24 cellular contexts compared by ENCODE assay signal in genomic region chr22:37588540-37589215, GRCh38. TPM values are rescaled to one million over a fixed set of nuclear protein-coding genes. Genes with fewer than 3 reads are reported as not detected.
DNase-seq lines count a peak whose midpoint lies in the region; ATAC-seq and TF ChIP-seq lines count a peak whose summit lies in the region.
"Had no signal": no experiment of that assay in that cellular context is flagged by ENCODE, and none has a peak within 500 bp of the region (broad histone marks: within the 10 kb centered on the region; RNA-seq: fewer than 3 reads in every experiment).

No MANE protein-coding gene starts in this region.

- ATAC-seq in GM21515 (IDR thresholded peaks at IDR 0.05; ENCODE audit: unreplicated experiment), result no peak
- ATAC-seq: activated CD8-positive, alpha-beta memory T cell treated with anti-CD3 and anti-CD28 coated beads, Interleukin-2, amount 10 ng/mL, durations not matched to agents 7 days and 5 days; foreskin keratinocyte; HCT116 had no signal

- H2AK5ac ChIP-seq in neuronal stem cell (ENCODE audit: low read depth, low read length), result peak overlapping the region; percentile 56

- H3K9me2 ChIP-seq in hepatocyte (replicated peaks; ENCODE audit: insufficient read depth), result no peaks in the 10 kb centered on the region

- H2AFZ ChIP-seq in hepatocyte (no peak overlapping the region), neuronal stem cell (ENCODE audit: low read length) (no peak overlapping the region)

- H4K8ac ChIP-seq in neuronal stem cell (ENCODE audit: low read depth, low read length), result no peak overlapping the region

- H3K9me3 ChIP-seq in hepatocyte (ENCODE audit: low read depth) (no peaks in the 10 kb centered on the region), neuronal stem cell (replicated peaks in 1 of 2; ENCODE audit: control insufficient read depth in 2 of 2, insufficient read depth in 1 of 2, low read depth in 1 of 2, low read length in 2 of 2) (no peaks in the 10 kb centered on the region)

- H3K4ac ChIP-seq in neuronal stem cell (ENCODE audit: low read length), result no peak overlapping the region

- no peaks in the 10 kb centered on the region for H4K20me1 ChIP-seq in hepatocyte (ENCODE audit: insufficient read depth, poor library complexity, severe bottlenecking)

- H3K14ac ChIP-seq in neuronal stem cell (ENCODE audit: low read length), result no peak overlapping the region

- H3K79me2 ChIP-seq in hepatocyte, result no peaks in the 10 kb centered on the region

- H2BK5ac ChIP-seq in neuronal stem cell (ENCODE audit: low read length), result no peak overlapping the region

- no peaks in the 10 kb centered on the region for H3K36me3 ChIP-seq in hepatocyte (replicated peaks; ENCODE audit: insufficient read depth, low read depth)
- no peaks in the 10 kb centered on the region for H3K36me3 ChIP-seq in neuronal stem cell (replicated peaks in 1 of 2; ENCODE audit: control insufficient read depth in 2 of 2, insufficient read depth in 2 of 2, low read length in 2 of 2)
- H3K36me3 ChIP-seq: cardiac muscle cell had no signal

- H2BK15ac ChIP-seq in neuronal stem cell (ENCODE audit: low read length), result no peak overlapping the region

- DNase-seq in NCI-H69 (lab: John Stamatoyannopoulos, UW) (peak; percentile 46), hepatocyte (ENCODE audit: low spot score) (peak; percentile 26), neuronal stem cell (ENCODE audit: low spot score) (no peak), KG1 (lab: John Stamatoyannopoulos, UW) (no peak)
- DNase-seq in stimulated activated CD4-positive, alpha-beta T cell treated with anti-CD3 and anti-CD28 coated beads, Interleukin-12 subunit alpha, Interleukin-12 subunit beta, amount 100 ng/mL, for 4 hours, result no peak
- DNase-seq: activated CD4-positive, alpha-beta T cell treated with anti-CD3 and anti-CD28 coated beads for 48 hours; activated CD8-positive, alpha-beta memory T cell treated with anti-CD3 and anti-CD28 coated beads, Interleukin-2, amount 10 ng/mL, durations not matched to agents 7 days and 5 days; DMS 273 treated with DMSO at 0.1 percent for 48 hours; dorsolateral prefrontal cortex; foreskin keratinocyte; GDM1; kidney glomerular epithelial cell; NCI-H1105 treated with DMSO at 0.1 percent for 48 hours; NCI-H2107; NCI-H524 treated with DMSO at 0.1 percent for 48 hours; OCI-M1; SHP77; stimulated activated CD4-positive, alpha-beta T cell treated with anti-CD3 and anti-CD28 coated beads, Interleukin-15, amount 100 ng/mL, for 24 hours; T-helper 1 cell had no signal

- H3K27ac ChIP-seq in hepatocyte, result no peak overlapping the region
- H3K27ac ChIP-seq in neuronal stem cell (replicated peaks; ENCODE audit: low read length), result no peak overlapping the region
- H3K27ac ChIP-seq: cardiac muscle cell, dorsolateral prefrontal cortex, epithelial cell of prostate, foreskin keratinocyte had no signal

- H3K4me1 ChIP-seq in hepatocyte (ENCODE audit: insufficient read depth), result no peaks in the 10 kb centered on the region
- H3K4me1 ChIP-seq in neuronal stem cell (ENCODE audit: control insufficient read depth in 2 of 2, insufficient read depth in 1 of 2, low read depth in 1 of 2, low read length in 2 of 2), result peaks cover 0 to 4% of the 10 kb centered on the region in 2 donors
- H3K4me1 ChIP-seq: foreskin keratinocyte had no signal

- TF ChIP-seq CTCF in hepatocyte (IDR thresholded peaks at IDR 0.05; ENCODE audit: poor library complexity), result no peak

- H3K79me1 ChIP-seq in neuronal stem cell (ENCODE audit: low read depth, low read length), result no peaks in the 10 kb centered on the region

- H2BK12ac ChIP-seq in neuronal stem cell (ENCODE audit: low read length), result peak overlapping the region; percentile 46

- H3K4me2 ChIP-seq in hepatocyte (no peak overlapping the region), neuronal stem cell (ENCODE audit: insufficient read depth, low read length, poor library complexity, severe bottlenecking) (no peak overlapping the region)

- no peak overlapping the region for H3K9ac ChIP-seq in neuronal stem cell (ENCODE audit: low read depth, low read length, poor library complexity)

- no peaks in the 10 kb centered on the region for H3K27me3 ChIP-seq in hepatocyte
- H3K27me3 ChIP-seq in neuronal stem cell (ENCODE audit: control insufficient read depth in 3 of 3, insufficient read depth in 3 of 3, low read depth in 1 of 3, low read length in 3 of 3), result peaks cover 0 to 19% (median 0%) of the 10 kb centered on the region in 3 experiments
- H3K27me3 ChIP-seq: cardiac muscle cell, dorsolateral prefrontal cortex had no signal

- no peak overlapping the region for H3K23ac ChIP-seq in neuronal stem cell (ENCODE audit: low read depth, low read length, poor library complexity)

- H3K4me3 ChIP-seq in hepatocyte (no peak overlapping the region), neuronal stem cell (ENCODE audit: low read length in 2 of 2) (no peak overlapping the region)
- H3K4me3 ChIP-seq: cardiac muscle cell, dorsolateral prefrontal cortex had no signal

- 65% methylated on average over 11 of the region's 11 CpGs for WGBS in hepatocyte (ENCODE audit: low lambda C conversion rate, missing lambda C conversion rate)
- WGBS in neuronal stem cell (ENCODE audit: extremely low coverage in 2 of 2, insufficient read length in 2 of 2, insufficient replicate concordance in 1 of 2), 2 donors, result no CpG with 5 or more reads among the region's 11 CpGs

- peak overlapping the region; percentile 58 for H3K18ac ChIP-seq in neuronal stem cell (ENCODE audit: low read length)

- no peak overlapping the region for H2BK120ac ChIP-seq in neuronal stem cell (ENCODE audit: low read depth, low read length)

- no peak overlapping the region for H4K91ac ChIP-seq in neuronal stem cell (ENCODE audit: low read depth, low read length, poor library complexity)

RNA-seq across cellular contexts. Expression of gene LGALS2, which starts 8.8 kb away (rescaled TPM):
- total RNA-seq in hepatocyte, result 60.1 and 80.9 TPM in 2 replicates
- polyA plus RNA-seq in hepatocyte, result 115 and 125 TPM in 2 replicates
- polyA plus RNA-seq in neuronal stem cell (2013, experiment 1 of 2), result not detected
- not detected for polyA plus RNA-seq in neuronal stem cell (2013, experiment 2 of 2)
- total RNA-seq: activated CD8-positive, alpha-beta memory T cell treated with anti-CD3 and anti-CD28 coated beads, Interleukin-2, amount 10 ng/mL, durations not matched to agents 7 days and 5 days; cardiac muscle cell; foreskin keratinocyte had no signal
- polyA plus RNA-seq: AG04450, cardiac muscle cell, foreskin keratinocyte had no signal

RNA-seq across cellular contexts. Expression of gene GGA1, which starts 20.0 kb away (rescaled TPM):
- 25.5 and 30.2 TPM in 2 replicates for total RNA-seq in hepatocyte
- polyA plus RNA-seq in hepatocyte, result 51.5 and 75.3 TPM in 2 replicates
- 32.1 TPM for polyA plus RNA-seq in neuronal stem cell (2013, experiment 1 of 2)
- polyA plus RNA-seq in neuronal stem cell (2013, experiment 2 of 2), result 31.4 TPM

RNA-seq across cellular contexts. Expression of gene CDC42EP1, which starts 28.4 kb away (rescaled TPM):
- 31.4 and 34.6 TPM in 2 replicates for total RNA-seq in hepatocyte
- 146 and 149 TPM in 2 replicates for polyA plus RNA-seq in hepatocyte
- polyA plus RNA-seq in neuronal stem cell (2013, experiment 1 of 2), result 16.9 TPM
- polyA plus RNA-seq in neuronal stem cell (2013, experiment 2 of 2), result 16.2 TPM

RNA-seq across cellular contexts. Expression of gene SH3BP1, which starts 50.8 kb away (rescaled TPM):
- 6.4 and 14.0 TPM in 2 replicates for total RNA-seq in hepatocyte
- polyA plus RNA-seq in hepatocyte, result 12.3 and 21.6 TPM in 2 replicates
- polyA plus RNA-seq in neuronal stem cell (2013, experiment 1 of 2), result 14.6 TPM
- 14.3 TPM for polyA plus RNA-seq in neuronal stem cell (2013, experiment 2 of 2)

Comparison
In these comparisons a context has a peak if more than half of its experiments do, and no peak if none do; other contexts are left out.
1. DNase-seq: peak in NCI-H69 (single experiment) and hepatocyte (single experiment); none in neuronal stem cell (single experiment), KG1 (single experiment) and stimulated activated CD4-positive, alpha-beta T cell treated with anti-CD3 and anti-CD28 coated beads, Interleukin-12 subunit alpha, Interleukin-12 subunit beta, amount 100 ng/mL, for 4 hours (single experiment).